ENCODE assay signal across 27 cellular contexts in the genomic region with DNA sequence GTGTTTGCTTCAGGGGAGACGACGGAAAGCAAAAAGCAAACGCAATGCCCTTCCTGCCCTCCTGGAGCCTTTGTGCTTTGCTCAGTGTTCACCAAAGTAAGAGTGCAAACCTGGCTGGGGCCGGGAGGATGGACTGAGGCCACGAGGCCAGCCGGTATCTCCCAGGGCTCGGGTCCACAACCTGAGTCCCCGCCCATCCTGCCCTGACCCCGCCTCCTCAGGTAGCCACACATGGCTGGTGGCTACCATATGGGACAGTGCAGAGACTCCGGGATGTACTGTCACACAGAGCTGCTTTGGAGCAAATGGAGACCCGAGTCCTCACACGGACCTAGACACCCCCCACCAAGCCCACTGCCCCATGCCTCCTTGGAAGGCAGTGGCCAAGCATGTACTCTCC. TPM values are rescaled to one million over a fixed set of nuclear protein-coding genes. Genes with fewer than 3 reads are reported as not detected.
"Had no signal": no experiment of that assay in that cellular context is flagged by ENCODE, and none has a peak within 500 bp of the region (broad histone marks: within the 10 kb centered on the region; RNA-seq: fewer than 3 reads in every experiment).

No MANE protein-coding gene starts in this region.

- H3K9me3 ChIP-seq: heart left ventricle, left ventricle myocardium inferior, lower lobe of right lung, suprapubic skin, thyroid gland had no signal

- H3K4me3 Mint-ChIP-seq: memory B cell; mesothelial cell of epicardium; natural killer cell; neural crest cell; stimulated activated effector memory CD8-positive, alpha-beta T cell treated with anti-CD3 and anti-CD28 coated beads, Interleukin-12 subunit alpha, Interleukin-12 subunit beta, amount 100 ng/mL, for 72 hours; type B pancreatic cell had no signal

- H3K27ac ChIP-seq: coronary artery, heart left ventricle, left ventricle myocardium inferior, lower lobe of right lung, suprapubic skin, thyroid gland had no signal

- H3K27ac Mint-ChIP-seq: memory B cell; mesothelial cell of epicardium; natural killer cell; progenitor cell of endocrine pancreas; stimulated activated effector memory CD8-positive, alpha-beta T cell treated with anti-CD3 and anti-CD28 coated beads, Interleukin-12 subunit alpha, Interleukin-12 subunit beta, amount 100 ng/mL, for 72 hours; type B pancreatic cell had no signal

- H3K36me3 Mint-ChIP-seq: memory B cell; natural killer cell; stimulated activated effector memory CD8-positive, alpha-beta T cell treated with anti-CD3 and anti-CD28 coated beads, Interleukin-12 subunit alpha, Interleukin-12 subunit beta, amount 100 ng/mL, for 72 hours; type B pancreatic cell had no signal

- DNase-seq: effector CD8-positive, alpha-beta T cell; foreskin melanocyte; heart left ventricle; hippocampal formation; kidney; left cardiac atrium; left ventricle myocardium inferior; lower lobe of right lung; natural killer cell; right cardiac atrium; stimulated activated CD4-positive, alpha-beta T cell treated with anti-CD3 and anti-CD28 coated beads, Interleukin-4, amount 100 ng/mL, for 1 hour; stimulated activated CD8-positive, alpha-beta memory T cell treated with anti-CD3 and anti-CD28 coated beads, Interleukin-4, amount 100 ng/mL, for 48 hours; stimulated activated naive CD8-positive, alpha-beta T cell treated with anti-CD3 and anti-CD28 coated beads, Interleukin-15, Interleukin-2, amounts not matched to agents 100 U/mL and 50 U/mL, for 24 hours; thyroid gland had no signal

- H3K36me3 ChIP-seq: heart left ventricle, left ventricle myocardium inferior, lower lobe of right lung, suprapubic skin, thyroid gland had no signal

- ATAC-seq: heart left ventricle; left cardiac atrium; lower lobe of right lung; natural killer cell; stimulated activated effector memory CD8-positive, alpha-beta T cell treated with anti-CD3 and anti-CD28 coated beads, Interleukin-12 subunit alpha, Interleukin-12 subunit beta, amount 100 ng/mL, for 72 hours; stimulated activated naive CD8-positive, alpha-beta T cell treated with anti-CD3 and anti-CD28 coated beads, Interleukin-15, Interleukin-2, amounts not matched to agents 100 U/mL and 50 U/mL, for 24 hours had no signal

- H3K4me1 Mint-ChIP-seq: memory B cell; natural killer cell; stimulated activated effector memory CD8-positive, alpha-beta T cell treated with anti-CD3 and anti-CD28 coated beads, Interleukin-12 subunit alpha, Interleukin-12 subunit beta, amount 100 ng/mL, for 72 hours had no signal

- FAIRE-seq: urothelium cell line had no signal

- H3K9me3 Mint-ChIP-seq: memory B cell; mesothelial cell of epicardium; natural killer cell; neural crest cell; stimulated activated effector memory CD8-positive, alpha-beta T cell treated with anti-CD3 and anti-CD28 coated beads, Interleukin-12 subunit alpha, Interleukin-12 subunit beta, amount 100 ng/mL, for 72 hours; type B pancreatic cell had no signal

- H3K4me1 ChIP-seq: left ventricle myocardium inferior, lower lobe of right lung, thyroid gland had no signal

- H3K4me3 ChIP-seq: coronary artery, heart left ventricle, left ventricle myocardium inferior, lower lobe of right lung, smooth muscle cell, suprapubic skin, thyroid gland had no signal

- H3K27me3 ChIP-seq: thyroid gland had no signal

- H3K4me2 ChIP-seq: smooth muscle cell had no signal

RNA-seq across cellular contexts. Expression of a gene that starts 4.8 kb away (rescaled TPM):
- total RNA-seq: dermis microvascular lymphatic vessel endothelial cell, kidney, left ventricle myocardium inferior, lower lobe of right lung, mucosa of gallbladder, natural killer cell, right cardiac atrium, suprapubic skin, thyroid gland had no signal
- polyA plus RNA-seq: esophagus, heart left ventricle had no signal

RNA-seq across cellular contexts. Expression of a gene that starts 27.5 kb away (rescaled TPM):
- total RNA-seq: natural killer cell had no signal
